11 cellular contexts compared by ENCODE assay signal in genomic region chr6:170265655-170266054, GRCh38. TPM values are rescaled to one million over a fixed set of nuclear protein-coding genes. Genes with fewer than 3 reads are reported as not detected.
DNase-seq lines count a peak whose midpoint lies in the region; ATAC-seq, FAIRE-seq and TF ChIP-seq lines count a peak whose summit lies in the region.
"Had no signal": no experiment of that assay in that cellular context is flagged by ENCODE, and none has a peak within 500 bp of the region (broad histone marks: within the 10 kb centered on the region; RNA-seq: fewer than 3 reads in every experiment).

No MANE protein-coding gene starts in this region.

- H3K27me3 ChIP-seq in Peyer's patch (no peaks in the 10 kb centered on the region), right cardiac atrium (ENCODE audit: control insufficient read depth, insufficient read depth) (no peaks in the 10 kb centered on the region), esophagus muscularis mucosa (peaks cover 0 to 12% (median 0%) of the 10 kb centered on the region in 4 donors)

- 45% methylated on average over 22 of the region's 22 CpGs for WGBS in right cardiac atrium
- 83% methylated on average over 22 of the region's 22 CpGs for WGBS in esophagus muscularis mucosa

- ATAC-seq in right cardiac atrium, result peak; percentile 83 to 85

- peak; percentile 22 for DNase-seq in G401 (ENCODE audit: low spot score)
- peak in 2 of 3 donors; percentile 91 to 92 for DNase-seq in Peyer's patch
- peak; percentile 85 to 94 (median 93) for DNase-seq in right cardiac atrium
- DNase-seq in posterior cingulate gyrus, result peak; percentile 39 to 96 (median 81)
- no peak for DNase-seq in RCC 7860 (ENCODE audit: low spot score)
- no peak for DNase-seq in activated T-cell treated with anti-CD3 and anti-CD28 coated beads, Interleukin-2, amount 50 U/mL, for 48 hours
- no peak for DNase-seq in central memory CD4-positive, alpha-beta T cell
- no peak for DNase-seq in esophagus muscularis mucosa (ENCODE audit: extremely low spot score)

- no peaks in the 10 kb centered on the region for H3K9me3 ChIP-seq in Peyer's patch
- H3K9me3 ChIP-seq in right cardiac atrium (ENCODE audit: control insufficient read depth, low read length), result no peaks in the 10 kb centered on the region
- no peaks in the 10 kb centered on the region for H3K9me3 ChIP-seq in esophagus muscularis mucosa
- H3K9me3 ChIP-seq: suprapubic skin had no signal

- H3K4me1 ChIP-seq in Peyer's patch (peaks cover 0 to 5% (median 2%) of the 10 kb centered on the region in 4 donors), right cardiac atrium (ENCODE audit: control insufficient read depth, insufficient read depth, low read length) (no peaks in the 10 kb centered on the region), esophagus muscularis mucosa (peaks cover 0 to 7% (median 2%) of the 10 kb centered on the region in 4 donors)
- H3K4me1 ChIP-seq: suprapubic skin had no signal

- TF ChIP-seq POLR2A in Peyer's patch (IDR thresholded peaks at IDR 0.05) (no peak), esophagus muscularis mucosa (IDR thresholded peaks at IDR 0.05; ENCODE audit: low read depth) (no peak)

- intact Hi-C loops in right cardiac atrium (cut with DNase I), result no loop called here
- intact Hi-C loops in posterior cingulate gyrus (cut with DNase I), result no loop called here
- intact Hi-C loops in esophagus muscularis mucosa (cut with DNase I), result no loop called here

- H3K36me3 ChIP-seq in Peyer's patch, result no peaks in the 10 kb centered on the region
- H3K36me3 ChIP-seq in esophagus muscularis mucosa, result no peaks in the 10 kb centered on the region
- H3K36me3 ChIP-seq: suprapubic skin had no signal

- H3K4me3 ChIP-seq in Peyer's patch, result peak overlapping the region in 1 of 4 donors; percentile 24
- H3K4me3 ChIP-seq in right cardiac atrium (ENCODE audit: low read length), result no peak overlapping the region
- no peak overlapping the region for H3K4me3 ChIP-seq in esophagus muscularis mucosa
- H3K4me3 ChIP-seq: suprapubic skin had no signal

- peak overlapping the region in 2 of 4 donors; percentile 60 to 67 for H3K27ac ChIP-seq in Peyer's patch
- H3K27ac ChIP-seq in right cardiac atrium (ENCODE audit: low read length), result no peak overlapping the region
- no peak overlapping the region for H3K27ac ChIP-seq in esophagus muscularis mucosa (replicated peaks in 1 of 4)
- H3K27ac ChIP-seq: suprapubic skin had no signal

- no peak for TF ChIP-seq EP300 in esophagus muscularis mucosa (IDR thresholded peaks at IDR 0.05)

- no peak for FAIRE-seq in RCC 7860 (lab: Jason Lieb, UNC)
- FAIRE-seq: endometrium, TTC549 had no signal

- in situ Hi-C loops in G401 (cut with HindIII; ENCODE audit: low sequenced_read_pairs), result no loop called here

- TF ChIP-seq CTCF in Peyer's patch (IDR thresholded peaks at IDR 0.05) (peak in 3 of 6 experiments; percentile 19 to 40 (median 19)), esophagus muscularis mucosa (IDR thresholded peaks at IDR 0.05) (no peak)

RNA-seq across cellular contexts. Expression of gene DLL1, which starts 25.2 kb away (rescaled TPM):
- total RNA-seq in G401 (2014; rRNA removed; shearing (Covaris generic)), result 0.18 and 0.51 TPM in 2 replicates
- total RNA-seq in Peyer's patch (10 to 100 TPM; 16.3 to 89.1 (median 32.3) TPM), right cardiac atrium (10 to 100 TPM; 23.9 to 29.2 (median 27.0) TPM), esophagus muscularis mucosa (1 to 10 TPM; 3.7 to 8.8 (median 6.6) TPM)
- polyA plus RNA-seq in right cardiac atrium, result 25.8 TPM

RNA-seq across cellular contexts. Expression of gene FAM120B, which starts 40.9 kb away (rescaled TPM):
- total RNA-seq in G401 (2014; rRNA removed; shearing (Covaris generic)), result 9.4 and 12.5 TPM in 2 replicates
- total RNA-seq in Peyer's patch (10 to 100 TPM; 22.1 to 50.3 (median 38.1) TPM), right cardiac atrium (10 to 100 TPM; 25.8 to 31.9 (median 29.5) TPM), esophagus muscularis mucosa (10 to 100 TPM; 28.1 to 49.0 (median 33.7) TPM)
- polyA plus RNA-seq in right cardiac atrium, result 10.7 TPM

Comparison
In these comparisons a context has a peak if more than half of its experiments do, and no peak if none do; other contexts are left out.
1. DNase-seq: peak in G401 (single experiment), Peyer's patch (2 of 3), right cardiac atrium (3 of 3) and posterior cingulate gyrus (10 of 10); none in RCC 7860 (single experiment), activated T-cell treated with anti-CD3 and anti-CD28 coated beads, Interleukin-2, amount 50 U/mL, for 48 hours (0 of 2), central memory CD4-positive, alpha-beta T cell (single experiment) and esophagus muscularis mucosa (single experiment).